ENCODE assay signal across 18 cellular contexts in the genomic region with DNA sequence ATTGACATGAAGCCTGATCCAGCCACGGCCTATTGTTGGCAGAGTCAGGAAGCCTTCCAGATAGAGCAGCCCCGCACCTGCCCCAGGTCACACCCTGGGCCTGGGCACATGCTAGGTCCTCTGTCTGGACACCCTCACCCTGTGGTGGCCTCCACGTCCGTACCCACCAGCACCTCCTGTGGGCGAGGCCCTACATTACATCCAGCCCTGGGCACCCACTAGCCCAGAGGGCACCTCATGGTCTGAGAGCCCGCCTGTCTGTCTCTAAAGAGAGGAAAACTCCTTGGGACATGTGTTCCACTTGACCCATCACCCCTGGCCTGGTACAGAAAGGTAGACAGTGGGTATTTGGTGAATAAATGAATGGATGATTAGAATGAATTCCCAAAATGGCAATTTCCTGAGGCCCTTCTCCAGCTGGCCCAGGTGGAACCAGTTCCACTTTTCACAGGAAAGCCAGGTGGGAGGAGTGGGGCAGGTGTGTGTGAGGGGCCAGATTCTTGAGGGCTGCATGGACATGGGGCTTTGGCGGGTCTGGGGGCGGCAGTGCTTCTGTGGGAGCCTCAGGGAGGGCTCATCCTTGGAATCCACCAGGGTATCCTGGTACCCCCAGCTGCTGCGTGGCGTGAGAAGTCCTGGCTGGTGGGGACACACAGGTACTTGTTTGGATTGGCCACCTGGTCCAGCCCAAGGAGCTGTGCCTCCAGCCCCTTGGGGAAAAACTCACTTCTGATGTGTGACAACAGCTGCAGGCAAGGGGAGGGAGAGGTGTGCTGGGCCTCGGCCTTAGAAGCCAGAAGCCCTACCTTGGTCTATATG. TPM values are rescaled to one million over a fixed set of nuclear protein-coding genes. Genes with fewer than 3 reads are reported as not detected.
A peak's percentile ranks its signal among the peaks of the same experiment; 100 is the strongest.
DNase-seq lines count a peak whose midpoint lies in the region; ATAC-seq, FAIRE-seq and TF ChIP-seq lines count a peak whose summit lies in the region.
"Not testable (repeated sequence)": the region's sequence is repeated elsewhere in the genome, so short reads cannot be mapped to it uniquely, and the experiment has no call there.
"Had no signal": no experiment of that assay in that cellular context is flagged by ENCODE, and none has a peak within 500 bp of the region (broad histone marks: within the 10 kb centered on the region; RNA-seq: fewer than 3 reads in every experiment).

No MANE protein-coding gene starts in this region.

- peak; percentile 51; the same call in 1 of the 3 replicates for ATAC-seq in SK-N-SH treated with all-trans-retinoic acid at 6 μM for 48 hours
- ATAC-seq in HepG2, result peak; percentile 72

- H3K27me3 ChIP-seq in HepG2 (ENCODE audit: control insufficient read depth in 1 of 2, insufficient read depth in 2 of 2, low read length in 2 of 2), result not testable (repeated sequence)

- TF ChIP-seq EP300 in HepG2 (IDR thresholded peaks at IDR 0.05; ENCODE audit: low read depth in 2 of 2, low read length in 2 of 2); HepG2 (CRISPR knock-in tag; IDR thresholded peaks at IDR 0.05; ENCODE audit: borderline replicate concordance): not testable (repeated sequence)

- H3K27me3 Mint-ChIP-seq in Calu3 (ENCODE audit: unreplicated experiment); endothelial cell (ENCODE audit: unreplicated experiment): not testable (repeated sequence)

- H3K9ac ChIP-seq in HepG2 (ENCODE audit: insufficient read depth, low read depth, low read length), result not testable (repeated sequence)

- TF ChIP-seq CTCF in Calu3 (IDR thresholded peaks at IDR 0.05; ENCODE audit: unreplicated experiment), result peak; percentile 33
- peak; percentile 33 for TF ChIP-seq CTCF in GM13977 (IDR thresholded peaks at IDR 0.05; ENCODE audit: extremely low read depth, insufficient read depth, missing control alignments)
- TF ChIP-seq CTCF in endothelial cell (IDR thresholded peaks at IDR 0.05; ENCODE audit: unreplicated experiment), result peak; percentile 54
- TF ChIP-seq CTCF in HepG2 (CRISPR knock-in tag; IDR thresholded peaks at IDR 0.05), result 0 out of 2 replicates have a peak, but pooled peaks have one; percentile 15

- not testable (repeated sequence) for BruUV-seq in Calu3 (replicated peaks; lab: Mats Ljungman, UMichigan); HepG2 (replicated peaks; lab: Mats Ljungman, UMichigan)

- 37% methylated on average over 3 of the region's 11 CpGs for WGBS in HepG2 (ENCODE audit: low lambda C conversion rate)

- not testable (repeated sequence) for H3K36me3 ChIP-seq in HepG2 (replicated peaks in 1 of 2; ENCODE audit: control insufficient read depth in 1 of 2, insufficient read depth in 2 of 2, low read length in 2 of 2)

- H2AFZ ChIP-seq in HepG2 (ENCODE audit: low read length), result not testable (repeated sequence)

- H3K27ac ChIP-seq in HepG2 (ENCODE audit: extremely low read length, insufficient read depth, low read length), result not testable (repeated sequence)

- not testable (repeated sequence) for H3K4me2 ChIP-seq in HepG2 (ENCODE audit: low read depth, low read length)

- in situ Hi-C loops in GM13977 (cut with MboI; ENCODE audit: low pct_unique_long_range_greater_than_20kb, low sequenced_read_pairs, unreplicated experiment); HepG2 (cut with HindIII; ENCODE audit: extremely low pct_ligation_motif_present, low pct_unique_long_range_greater_than_20kb): not testable (repeated sequence)

- H3K4me1 ChIP-seq in HepG2 (ENCODE audit: insufficient read depth, low read length), result not testable (repeated sequence)

- POLR2A ChIA-PET in HepG2 (lab: Yijun Ruan, JAX), result not testable (repeated sequence)

- not testable (repeated sequence) for H3K4me1 Mint-ChIP-seq in Calu3 (ENCODE audit: low read depth, unreplicated experiment); endothelial cell (ENCODE audit: unreplicated experiment)

- CTCF ChIA-PET in Calu3 (lab: Charles Lee); HepG2 (lab: Yijun Ruan, JAX; ENCODE audit: low intra/inter-chr PET ratio, low total read pairs): not testable (repeated sequence)

- H3K79me2 ChIP-seq in HepG2 (ENCODE audit: insufficient read depth, low read length), result not testable (repeated sequence)

- DNase-seq in Calu3, result peak; percentile 41
- DNase-seq in GM13977 (ENCODE audit: low spot score); HepG2 (ENCODE audit: low spot score): not testable (repeated sequence)
- DNase-seq in NAMALWA (ENCODE audit: low spot score), result peak; percentile 28
- peak; percentile 63 for DNase-seq in activated effector memory CD4-positive, alpha-beta T cell treated with anti-CD3 and anti-CD28 coated beads, Interleukin-2, amount 50 U/mL, for 16 hours
- DNase-seq in endothelial cell (ENCODE audit: low spot score), result peak; percentile 47
- DNase-seq in stimulated activated CD8-positive, alpha-beta memory T cell treated with anti-CD3 and anti-CD28 coated beads, Interleukin-4, amount 100 ng/mL, for 48 hours, result peak; percentile 39

- not testable (repeated sequence) for H3K36me3 Mint-ChIP-seq in Calu3 (ENCODE audit: insufficient read depth, unreplicated experiment); endothelial cell (ENCODE audit: low read depth, unreplicated experiment)

- not testable (repeated sequence) for TF ChIP-seq POLR2A in HepG2 (IDR thresholded peaks at IDR 0.05; ENCODE audit: insufficient read depth in 1 of 2, low read depth in 2 of 2, low read length in 2 of 2)

- not testable (repeated sequence) for H3K9me3 Mint-ChIP-seq in Calu3 (ENCODE audit: low read depth, unreplicated experiment); endothelial cell (ENCODE audit: unreplicated experiment)

- intact Hi-C loops in Calu3 (cut with micrococcal nuclease; ENCODE audit: unreplicated experiment); HepG2 (cut with micrococcal nuclease; ENCODE audit: unreplicated experiment): not testable (repeated sequence)

- not testable (repeated sequence) for H4K20me1 ChIP-seq in HepG2 (ENCODE audit: insufficient read depth, low read length)

- FAIRE-seq in HepG2 (lab: Jason Lieb, UNC), result not testable (repeated sequence)

- H3K27ac Mint-ChIP-seq in Calu3 (ENCODE audit: unreplicated experiment); endothelial cell (ENCODE audit: unreplicated experiment): not testable (repeated sequence)

- H3K9me3 ChIP-seq in HepG2 (ENCODE audit: low read length), result not testable (repeated sequence)

- not testable (repeated sequence) for TF ChIP-seq RAD21 in HepG2 (CRISPR knock-in tag; IDR thresholded peaks at IDR 0.05)

- H3K4me3 ChIP-seq in HepG2 (replicated peaks in 1 of 3; ENCODE audit: insufficient read depth in 1 of 3, low read depth in 2 of 3, low read length in 3 of 3), result not testable (repeated sequence)

- H3K4me3 Mint-ChIP-seq in Calu3 (ENCODE audit: low read depth, unreplicated experiment); endothelial cell (ENCODE audit: unreplicated experiment): not testable (repeated sequence)

RNA-seq across cellular contexts. Expression of a gene that starts 26.0 kb away (rescaled TPM):
- 0.61 TPM in 1 of 2 replicates, not detected in the other for total RNA-seq in Calu3 (2022)
- not detected for total RNA-seq in endothelial cell (ENCODE audit: unreplicated experiment)
- total RNA-seq in HepG2 (2016; rRNA removed; fragmentation: Illumina TruSeq; extraction: Trizol), result not detected in 2 replicates
- total RNA-seq in HepG2 (2016; cell fraction: cytosol; rRNA removed; fragmentation: Illumina TruSeq; extraction: Trizol; ENCODE audit: low read depth), result not detected in 2 replicates
- 0.28 TPM in 1 of 2 replicates, not detected in the other for total RNA-seq in HepG2 (2016; cell fraction: insoluble cytoplasmic fraction; rRNA removed; fragmentation: Illumina TruSeq; extraction: Trizol)
- total RNA-seq in HepG2 (2016; cell fraction: membrane; rRNA removed; fragmentation: Illumina TruSeq; extraction: Trizol), result not detected in 2 replicates
- total RNA-seq in HepG2 (2016; cell fraction: nucleus; rRNA removed; fragmentation: Illumina TruSeq; extraction: Trizol), result not detected in 2 replicates
- polyA plus RNA-seq in HepG2 (2011; rRNA removed), result 0.04 TPM in 1 of 2 replicates, not detected in the other
- not detected in 2 replicates for polyA plus RNA-seq in HepG2 (2011; cell fraction: cytosol; rRNA removed)
- 0.08 TPM in 1 of 2 replicates, not detected in the other for polyA plus RNA-seq in HepG2 (2011; cell fraction: nucleus; rRNA removed)
- not detected in 2 replicates for polyA plus RNA-seq in HepG2 (2012)
- not detected in 2 replicates for polyA plus RNA-seq in HepG2 (2016; cell fraction: cytosol; fragmentation: Illumina TruSeq; extraction: Trizol; ENCODE audit: low read depth)
- polyA plus RNA-seq in HepG2 (2016; cell fraction: insoluble cytoplasmic fraction; fragmentation: Illumina TruSeq; extraction: Trizol; ENCODE audit: low read depth), result not detected in 2 replicates
- not detected in 2 replicates for polyA plus RNA-seq in HepG2 (2016; cell fraction: membrane; fragmentation: Illumina TruSeq; extraction: Trizol; ENCODE audit: low read depth)
- not detected in 2 replicates for polyA plus RNA-seq in HepG2 (2016; cell fraction: nucleus; fragmentation: Illumina TruSeq; extraction: Trizol; ENCODE audit: insufficient read depth, low read depth)
- polyA minus RNA-seq in HepG2 (2011; rRNA and poly(A)+ RNA removed; ENCODE audit: low replicate concordance), result not detected in 2 replicates
- not detected in 2 replicates for polyA minus RNA-seq in HepG2 (2011; cell fraction: cytosol; rRNA and poly(A)+ RNA removed)
- not detected in 2 replicates for polyA minus RNA-seq in HepG2 (2011; cell fraction: nucleus; rRNA and poly(A)+ RNA removed)
- total RNA-seq: activated CD8-positive, alpha-beta T cell treated with anti-CD3 and anti-CD28 coated beads, Interleukin-2, amount 10 ng/mL, durations not matched to agents 7 days and 5 days; activated T-cell treated with anti-CD3 and anti-CD28 coated beads, Interleukin-2, amount 50 U/mL, for 4 hours; astrocyte; heart left ventricle; left ventricle myocardium superior; mononuclear cell; psoas muscle had no signal
- polyA plus RNA-seq: heart left ventricle, IgD-negative memory B cell, immature natural killer cell, neural cell had no signal

RNA-seq across cellular contexts. Expression of a gene that starts 57.5 kb away (rescaled TPM):
- total RNA-seq in Calu3 (2022) (0.34 TPM in 1 of 2 replicates, not detected in the other), endothelial cell (ENCODE audit: unreplicated experiment) (not detected), HepG2 (2016; rRNA removed; fragmentation: Illumina TruSeq; extraction: Trizol) (not detected in 2 replicates)
- total RNA-seq in HepG2 (2016; cell fraction: cytosol; rRNA removed; fragmentation: Illumina TruSeq; extraction: Trizol; ENCODE audit: low read depth), result 0.26 and 0.40 TPM in 2 replicates
- 0.13 TPM in 1 of 2 replicates, not detected in the other for total RNA-seq in HepG2 (2016; cell fraction: insoluble cytoplasmic fraction; rRNA removed; fragmentation: Illumina TruSeq; extraction: Trizol)
- total RNA-seq in HepG2 (2016; cell fraction: membrane; rRNA removed; fragmentation: Illumina TruSeq; extraction: Trizol), result 0.22 and 0.28 TPM in 2 replicates
- not detected in 2 replicates for total RNA-seq in HepG2 (2016; cell fraction: nucleus; rRNA removed; fragmentation: Illumina TruSeq; extraction: Trizol)
- polyA plus RNA-seq in HepG2 (2011; rRNA removed), result not detected in 2 replicates
- polyA plus RNA-seq in HepG2 (2011; cell fraction: cytosol; rRNA removed), result not detected in 2 replicates
- not detected in 2 replicates for polyA plus RNA-seq in HepG2 (2011; cell fraction: nucleus; rRNA removed)
- polyA plus RNA-seq in HepG2 (2012), result not detected in 2 replicates
- polyA plus RNA-seq in HepG2 (2016; cell fraction: cytosol; fragmentation: Illumina TruSeq; extraction: Trizol; ENCODE audit: low read depth), result not detected in 2 replicates
- not detected in 2 replicates for polyA plus RNA-seq in HepG2 (2016; cell fraction: insoluble cytoplasmic fraction; fragmentation: Illumina TruSeq; extraction: Trizol; ENCODE audit: low read depth)
- not detected in 2 replicates for polyA plus RNA-seq in HepG2 (2016; cell fraction: membrane; fragmentation: Illumina TruSeq; extraction: Trizol; ENCODE audit: low read depth)
- polyA plus RNA-seq in HepG2 (2016; cell fraction: nucleus; fragmentation: Illumina TruSeq; extraction: Trizol; ENCODE audit: insufficient read depth, low read depth), result not detected in 2 replicates
- polyA minus RNA-seq in HepG2 (2011; rRNA and poly(A)+ RNA removed; ENCODE audit: low replicate concordance), result 0.84 TPM in 1 of 2 replicates, not detected in the other
- polyA minus RNA-seq in HepG2 (2011; cell fraction: cytosol; rRNA and poly(A)+ RNA removed), result not detected in 2 replicates
- not detected in 2 replicates for polyA minus RNA-seq in HepG2 (2011; cell fraction: nucleus; rRNA and poly(A)+ RNA removed)
- total RNA-seq: astrocyte, left ventricle myocardium superior, psoas muscle had no signal
- polyA plus RNA-seq: heart left ventricle, IgD-negative memory B cell, immature natural killer cell, neural cell, psoas muscle had no signal

RNA-seq across cellular contexts. Expression of a gene that starts 57.5 kb away (rescaled TPM):
- 22.4 and 23.0 TPM in 2 replicates for total RNA-seq in Calu3 (2022)
- total RNA-seq in endothelial cell (ENCODE audit: unreplicated experiment), result 17.0 TPM
- total RNA-seq in HepG2 (2016; rRNA removed; fragmentation: Illumina TruSeq; extraction: Trizol), result 16.0 and 17.4 TPM in 2 replicates
- 7.6 and 9.9 TPM in 2 replicates for total RNA-seq in HepG2 (2016; cell fraction: cytosol; rRNA removed; fragmentation: Illumina TruSeq; extraction: Trizol; ENCODE audit: low read depth)
- total RNA-seq in HepG2 (2016; cell fraction: insoluble cytoplasmic fraction; rRNA removed; fragmentation: Illumina TruSeq; extraction: Trizol), result 13.8 and 15.0 TPM in 2 replicates
- 4.7 and 5.7 TPM in 2 replicates for total RNA-seq in HepG2 (2016; cell fraction: membrane; rRNA removed; fragmentation: Illumina TruSeq; extraction: Trizol)
- total RNA-seq in HepG2 (2016; cell fraction: nucleus; rRNA removed; fragmentation: Illumina TruSeq; extraction: Trizol), result 26.3 and 30.0 TPM in 2 replicates
- 16.2 and 21.3 TPM in 2 replicates for polyA plus RNA-seq in HepG2 (2011; rRNA removed)
- polyA plus RNA-seq in HepG2 (2011; cell fraction: cytosol; rRNA removed), result 6.4 and 6.9 TPM in 2 replicates
- polyA plus RNA-seq in HepG2 (2011; cell fraction: nucleus; rRNA removed), result 47.9 and 52.9 TPM in 2 replicates
- polyA plus RNA-seq in HepG2 (2012), result 8.6 and 11.9 TPM in 2 replicates
- 0.98 and 0.99 TPM in 2 replicates for polyA plus RNA-seq in HepG2 (2016; cell fraction: cytosol; fragmentation: Illumina TruSeq; extraction: Trizol; ENCODE audit: low read depth)
- 10.8 and 14.0 TPM in 2 replicates for polyA plus RNA-seq in HepG2 (2016; cell fraction: insoluble cytoplasmic fraction; fragmentation: Illumina TruSeq; extraction: Trizol; ENCODE audit: low read depth)
- polyA plus RNA-seq in HepG2 (2016; cell fraction: membrane; fragmentation: Illumina TruSeq; extraction: Trizol; ENCODE audit: low read depth), result 2.4 TPM in 2 replicates
- polyA plus RNA-seq in HepG2 (2016; cell fraction: nucleus; fragmentation: Illumina TruSeq; extraction: Trizol; ENCODE audit: insufficient read depth, low read depth), result 46.4 and 46.5 TPM in 2 replicates
- polyA minus RNA-seq in HepG2 (2011; rRNA and poly(A)+ RNA removed; ENCODE audit: low replicate concordance), result 9.1 and 15.8 TPM in 2 replicates
- 2.7 and 4.3 TPM in 2 replicates for polyA minus RNA-seq in HepG2 (2011; cell fraction: cytosol; rRNA and poly(A)+ RNA removed)
- 34.5 and 43.5 TPM in 2 replicates for polyA minus RNA-seq in HepG2 (2011; cell fraction: nucleus; rRNA and poly(A)+ RNA removed)
